Comparison of ENCODE assay signal across 8 cellular contexts in the genomic region with DNA sequence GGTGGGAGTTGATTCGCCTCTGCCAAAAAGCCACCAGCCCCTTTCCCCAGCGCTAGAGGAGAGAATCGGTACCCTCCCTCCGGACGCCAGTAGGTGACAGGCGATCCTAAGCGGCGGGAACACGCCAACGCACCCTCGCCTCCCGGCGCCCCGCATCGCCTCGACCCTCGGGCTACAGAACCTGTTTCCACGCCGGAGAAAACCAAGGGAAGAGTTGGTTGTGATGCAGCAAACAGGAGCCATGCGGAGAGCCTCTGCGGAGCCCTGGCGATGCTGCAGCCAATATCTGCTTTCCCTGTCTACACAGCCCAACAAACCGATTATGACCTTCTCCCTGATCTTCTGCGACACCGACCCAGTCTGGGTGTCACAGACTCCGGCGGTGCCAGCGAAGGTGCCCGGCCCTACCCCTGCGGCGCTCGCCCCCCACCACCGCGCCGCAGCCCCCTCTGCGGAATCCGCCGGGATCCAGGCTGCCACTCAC. TPM values are rescaled to one million over a fixed set of nuclear protein-coding genes. Genes with fewer than 3 reads are reported as not detected.
DNase-seq lines count a peak whose midpoint lies in the region; ATAC-seq, FAIRE-seq and TF ChIP-seq lines count a peak whose summit lies in the region.

No MANE protein-coding gene starts in this region.

- H3K9me1 ChIP-seq in endothelial cell of umbilical vein (replicated peaks; ENCODE audit: control insufficient read depth, extremely low read depth, insufficient read depth, low read length): no peaks in the 10 kb centered on the region

- CTCF ChIA-PET in endothelial cell of umbilical vein (lab: Charles Lee): interaction anchor here (1.2 to 3.0 kb wide), 2 partner anchors 107 to 693 kb away, joined by 10 to 17 read pairs; no protein-coding TSS in a partner anchor

- peaks cover 55 to 68% (median 61%) of the 10 kb centered on the region in 3 donors for H3K27me3 Mint-ChIP-seq in CD14-positive monocyte (ENCODE audit: low read depth in 3 of 3)

- peak overlapping the region; percentile 81 to 99 (median 86) for H3K4me3 ChIP-seq in endothelial cell of umbilical vein (replicated peaks in 1 of 3; ENCODE audit: insufficient read depth in 1 of 3, low read depth in 1 of 3, low read length in 3 of 3)
- H3K4me3 ChIP-seq in muscle layer of colon (ENCODE audit: low read depth in 1 of 2, low read length in 2 of 2): peak overlapping the region; percentile 64 to 94

- H3K27ac Mint-ChIP-seq in CD14-positive monocyte: peak overlapping the region in 2 of 7 donors; percentile 9 to 11

- peaks cover 0 to 15% (median 3%) of the 10 kb centered on the region in 7 donors for H3K9me3 Mint-ChIP-seq in CD14-positive monocyte

- H3K27me3 ChIP-seq in endothelial cell of umbilical vein (ENCODE audit: control insufficient read depth in 2 of 2, insufficient read depth in 2 of 2, low read length in 2 of 2) (no peaks in the 10 kb centered on the region), muscle layer of colon (ENCODE audit: control insufficient read depth in 1 of 2, insufficient read depth in 2 of 2, low read length in 2 of 2) (no peaks in the 10 kb centered on the region)

- peak overlapping the region; percentile 79 to 90 for H3K4me3 Mint-ChIP-seq in CD14-positive monocyte

- H2AFZ ChIP-seq in endothelial cell of umbilical vein (ENCODE audit: low read depth, low read length): peak overlapping the region; percentile 25

- dilution Hi-C loops in endothelial cell of umbilical vein (cut with MboI; ENCODE audit: extremely low pct_ligation_motif_present, low sequenced_read_pairs): loop anchor here (10.0 kb wide), 1 partner anchor 696 kb away; no protein-coding TSS in a partner anchor

- peak overlapping the region; percentile 98 for H3K4me2 ChIP-seq in endothelial cell of umbilical vein (ENCODE audit: insufficient read depth, low read length)

- POLR2A ChIA-PET in endothelial cell of umbilical vein (lab: Charles Lee): interaction anchor here (2.5 kb wide), 1 partner anchor 373 kb away, joined by 6 read pairs; no protein-coding TSS in a partner anchor

- H3K36me3 ChIP-seq in endothelial cell of umbilical vein (ENCODE audit: control insufficient read depth in 2 of 2, extremely low read depth in 1 of 2, insufficient read depth in 2 of 2, low read length in 2 of 2) (peaks cover 0 to 2% of the 10 kb centered on the region in 2 experiments), muscle layer of colon (ENCODE audit: insufficient read depth, low read length) (no peaks in the 10 kb centered on the region)

- H3K9me3 ChIP-seq in endothelial cell of umbilical vein (replicated peaks; ENCODE audit: control insufficient read depth, insufficient read depth, low read length) (no peaks in the 10 kb centered on the region), muscle layer of colon (ENCODE audit: low read length) (no peaks in the 10 kb centered on the region)

- intact Hi-C loops in CD14-positive monocyte (cut with micrococcal nuclease): no loop called here
- intact Hi-C loops in endothelial cell of umbilical vein (cut with micrococcal nuclease): loop anchor here (1.0 kb wide), 2 partner anchors 107 to 693 kb away; no protein-coding TSS in a partner anchor

- no peak for TF ChIP-seq POLR2A in endothelial cell of umbilical vein (IDR thresholded peaks at IDR 0.05; ENCODE audit: low read depth, low read length)

- peaks cover 6% of the 10 kb centered on the region in 2 donors for H3K36me3 Mint-ChIP-seq in CD14-positive monocyte

- TF ChIP-seq CTCF in CD14-positive monocyte (IDR thresholded peaks at IDR 0.05) (no peak), endothelial cell of umbilical vein (IDR thresholded peaks at IDR 0.05; ENCODE audit: extremely low read depth in 1 of 2, insufficient read depth in 1 of 2, low read depth in 1 of 2, low read length in 2 of 2) (peak; percentile 34 to 71)

- peak overlapping the region; percentile 90 for H3K9ac ChIP-seq in endothelial cell of umbilical vein (replicated peaks; ENCODE audit: extremely low read depth, insufficient read depth, low read length)
- H3K9ac ChIP-seq in muscle layer of colon (ENCODE audit: low read length): peak overlapping the region; percentile 32

- FAIRE-seq in endothelial cell of umbilical vein (lab: Jason Lieb, UNC): peak; percentile 24

- H3K4me1 ChIP-seq in endothelial cell of umbilical vein (ENCODE audit: control insufficient read depth, extremely low read depth, insufficient read depth, low read length) (peaks cover 43% of the 10 kb centered on the region), muscle layer of colon (ENCODE audit: insufficient read depth, low read length) (peaks cover 30% of the 10 kb centered on the region)

- peaks cover 35% of the 10 kb centered on the region for H3K4me1 Mint-ChIP-seq in CD14-positive monocyte

- no TSS peak for BruUV-seq in endothelial cell of umbilical vein (replicated peaks; lab: Mats Ljungman, UMichigan)

- DNase-seq in CD14-positive monocyte (ENCODE audit: low spot score) (no peak), endothelial cell of umbilical vein (ENCODE audit: low read depth, low spot score) (peak; percentile 55), cortex of kidney (lab: John Stamatoyannopoulos, UW) (no peak)
- no peak for DNase-seq in stimulated activated naive CD4-positive, alpha-beta T cell (lab: John Stamatoyannopoulos, UW)

- H3K27ac ChIP-seq in endothelial cell of umbilical vein (ENCODE audit: insufficient read depth, low read depth, low read length): peak overlapping the region; percentile 59
- peak overlapping the region; percentile 12 for H3K27ac ChIP-seq in muscle layer of colon (ENCODE audit: low read depth, low read length)

- H4K20me1 ChIP-seq in endothelial cell of umbilical vein (replicated peaks; ENCODE audit: control insufficient read depth, extremely low read depth, insufficient read depth, low read length): no peaks in the 10 kb centered on the region

- ATAC-seq in GM19324 (IDR thresholded peaks at IDR 0.05; ENCODE audit: low FRiP score, unreplicated experiment): peak; percentile 15
- ATAC-seq in HG03196 (IDR thresholded peaks at IDR 0.05; ENCODE audit: unreplicated experiment): peak; percentile 16
- ATAC-seq in SK-N-SH treated with all-trans-retinoic acid at 6 μM for 48 hours: peak; percentile 61

- H3K79me2 ChIP-seq in endothelial cell of umbilical vein (ENCODE audit: control insufficient read depth, insufficient read depth, low read length): peaks cover 53% of the 10 kb centered on the region

TF ChIP-seq in SK-N-SH treated with all-trans-retinoic acid at 6 μM for 48 hours, 23 proteins besides CTCF, POLR2A, EP300 and RAD21 (continues in another document):
- no peak for TF ChIP-seq ZFP3 (CRISPR knock-in tag; IDR thresholded peaks at IDR 0.05)
- no peak for TF ChIP-seq CREB5 (CRISPR knock-in tag; IDR thresholded peaks at IDR 0.05; ENCODE audit: low read depth)
- TF ChIP-seq ZFP30 (CRISPR knock-in tag; IDR thresholded peaks at IDR 0.05): no peak

TF ChIP-seq in endothelial cell of umbilical vein, 7 proteins besides CTCF, POLR2A, EP300 and RAD21:
- TF ChIP-seq FOS (IDR thresholded peaks at IDR 0.05; ENCODE audit: borderline replicate concordance, insufficient read depth, low read length) (no peak), MYC (IDR thresholded peaks at IDR 0.05; ENCODE audit: low read depth, low read length) (no peak), POLR2AphosphoS5 (IDR thresholded peaks at IDR 0.05; ENCODE audit: insufficient read depth, low read depth, low read length) (no peak), MAX (IDR thresholded peaks at IDR 0.05; ENCODE audit: insufficient read depth, insufficient read length) (no peak), JUN (IDR thresholded peaks at IDR 0.05; ENCODE audit: borderline replicate concordance, insufficient read depth, insufficient read length, low read depth) (no peak), EZH2 (IDR thresholded peaks at IDR 0.05; ENCODE audit: borderline replicate concordance, low read depth, low read length, severe bottlenecking) (no peak)
TF ChIP-seq in endothelial cell of umbilical vein: peak in this region for 0.

RNA-seq across cellular contexts. Expression of gene PRICKLE1, which starts 0.5 kb away (rescaled TPM):
- polyA plus RNA-seq in CD14-positive monocyte (1 to 10 TPM; 2.6 to 5.1 TPM), endothelial cell of umbilical vein (22.0 and 34.3 TPM in 2 replicates)
- 69.0 and 86.0 TPM in 2 replicates for total RNA-seq in endothelial cell of umbilical vein
- polyA plus RNA-seq in endothelial cell of umbilical vein (2011; cell fraction: cytosol; rRNA removed): 31.1 and 31.4 TPM in 2 replicates
- 58.0 and 65.5 TPM in 2 replicates for polyA plus RNA-seq in endothelial cell of umbilical vein (2011; cell fraction: nucleus; rRNA removed)
- polyA plus RNA-seq in endothelial cell of umbilical vein (2012): 23.2 and 38.0 TPM in 2 replicates
- 191 and 247 TPM in 2 replicates for polyA minus RNA-seq in endothelial cell of umbilical vein
- not detected for polyA minus RNA-seq in endothelial cell of umbilical vein (2011; cell fraction: cytosol; rRNA and poly(A)+ RNA removed)
- polyA minus RNA-seq in endothelial cell of umbilical vein (2011; cell fraction: nucleus; rRNA and poly(A)+ RNA removed): 85.1 and 142 TPM in 2 replicates
